ENCODE assay signal across 19 cellular contexts in the genomic region with DNA sequence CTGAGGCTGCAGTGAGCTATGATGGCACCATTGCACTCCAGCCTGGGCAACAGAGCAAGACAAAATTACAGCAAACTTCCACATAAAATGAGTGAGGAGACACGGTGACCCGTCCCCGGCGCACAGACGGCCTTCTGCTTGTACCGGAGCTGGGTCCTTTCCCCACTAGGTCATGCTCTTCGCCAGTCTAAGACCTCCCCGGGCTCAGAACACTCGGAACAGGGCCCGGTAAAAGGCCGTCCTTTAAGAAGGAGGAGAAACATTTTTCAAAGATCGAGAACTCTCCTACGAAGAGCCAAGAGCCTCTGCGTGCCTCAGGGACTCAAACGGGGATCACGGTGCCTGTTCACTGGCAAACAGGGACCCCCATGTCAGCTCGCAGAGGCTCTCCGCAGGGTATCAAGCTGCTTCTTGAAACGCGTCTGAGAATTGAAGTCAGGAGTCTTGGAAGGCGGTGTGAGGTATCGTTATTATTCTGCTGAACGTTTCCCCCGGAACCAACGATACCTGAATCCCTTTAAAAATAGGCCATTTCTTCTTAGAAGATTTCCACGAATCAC.
"Had no signal": no experiment of that assay in that cellular context is flagged by ENCODE, and none has a peak within 500 bp of the region (broad histone marks: within the 10 kb centered on the region; RNA-seq: fewer than 3 reads in every experiment).

No MANE protein-coding gene starts in this region.

- H3K36me3 ChIP-seq: adrenal gland, breast epithelium, sigmoid colon had no signal

- H3K4me1 ChIP-seq: adrenal gland, breast epithelium, sigmoid colon had no signal

- H3K27me3 ChIP-seq: adrenal gland, breast epithelium had no signal

- ATAC-seq: esophagus mucosa had no signal

- FAIRE-seq: astrocyte had no signal

- H3K4me3 Mint-ChIP-seq: nephron had no signal

- H3K27ac Mint-ChIP-seq: activated T-helper 2 cell treated with anti-CD3 and anti-CD28 coated beads, Interferon-gamma antibody, Interleukin-2, Interleukin-4, amounts not matched to agents 10 μg/mL and 5 μg/mL and 100 μg/mL, durations not matched to agents 14 hours and 24 hours and 36 hours; nephron had no signal

- H3K4me3 ChIP-seq: adrenal gland, breast epithelium, sigmoid colon had no signal

- H3K9me3 ChIP-seq: adrenal gland, breast epithelium, sigmoid colon had no signal

- H3K9me3 Mint-ChIP-seq: activated T-helper 2 cell treated with anti-CD3 and anti-CD28 coated beads, Interferon-gamma antibody, Interleukin-2, Interleukin-4, amounts not matched to agents 10 μg/mL and 5 μg/mL and 100 μg/mL, durations not matched to agents 14 hours and 24 hours and 36 hours had no signal

- H3K27ac ChIP-seq: adrenal gland, breast epithelium, sigmoid colon had no signal

- DNase-seq: activated CD4-positive, alpha-beta T cell treated with anti-CD3 and anti-CD28 coated beads, Interleukin-2, amount 50 U/mL, for 1 hour; activated naive CD4-positive, alpha-beta T cell treated with Interleukin-2 at 50 U/mL for 16 hours; activated T-cell treated with anti-CD3 and anti-CD28 coated beads for 4 hours; adrenal gland; cerebellar nuclear complex; effector CD4-positive, alpha-beta T cell; mesenchymal stem cell; nucleus accumbens; posterior cingulate gyrus; Right ventricle myocardium superior; sigmoid colon; stimulated activated naive CD4-positive, alpha-beta T cell treated with Interleukin-2 at 50 U/mL for 16 hours; SW 1271; trophoblast cell had no signal
